Comparison of ENCODE assay signal across 1 cellular context in genomic region chr10:26859241-26860025, GRCh38.
TF ChIP-seq lines count a peak whose summit lies in the region.

No MANE protein-coding gene starts in this region.

TF ChIP-seq in GM23338, 12 proteins besides CTCF, POLR2A, EP300 and RAD21 (continued from another document):
- TF ChIP-seq, protein P1, sequence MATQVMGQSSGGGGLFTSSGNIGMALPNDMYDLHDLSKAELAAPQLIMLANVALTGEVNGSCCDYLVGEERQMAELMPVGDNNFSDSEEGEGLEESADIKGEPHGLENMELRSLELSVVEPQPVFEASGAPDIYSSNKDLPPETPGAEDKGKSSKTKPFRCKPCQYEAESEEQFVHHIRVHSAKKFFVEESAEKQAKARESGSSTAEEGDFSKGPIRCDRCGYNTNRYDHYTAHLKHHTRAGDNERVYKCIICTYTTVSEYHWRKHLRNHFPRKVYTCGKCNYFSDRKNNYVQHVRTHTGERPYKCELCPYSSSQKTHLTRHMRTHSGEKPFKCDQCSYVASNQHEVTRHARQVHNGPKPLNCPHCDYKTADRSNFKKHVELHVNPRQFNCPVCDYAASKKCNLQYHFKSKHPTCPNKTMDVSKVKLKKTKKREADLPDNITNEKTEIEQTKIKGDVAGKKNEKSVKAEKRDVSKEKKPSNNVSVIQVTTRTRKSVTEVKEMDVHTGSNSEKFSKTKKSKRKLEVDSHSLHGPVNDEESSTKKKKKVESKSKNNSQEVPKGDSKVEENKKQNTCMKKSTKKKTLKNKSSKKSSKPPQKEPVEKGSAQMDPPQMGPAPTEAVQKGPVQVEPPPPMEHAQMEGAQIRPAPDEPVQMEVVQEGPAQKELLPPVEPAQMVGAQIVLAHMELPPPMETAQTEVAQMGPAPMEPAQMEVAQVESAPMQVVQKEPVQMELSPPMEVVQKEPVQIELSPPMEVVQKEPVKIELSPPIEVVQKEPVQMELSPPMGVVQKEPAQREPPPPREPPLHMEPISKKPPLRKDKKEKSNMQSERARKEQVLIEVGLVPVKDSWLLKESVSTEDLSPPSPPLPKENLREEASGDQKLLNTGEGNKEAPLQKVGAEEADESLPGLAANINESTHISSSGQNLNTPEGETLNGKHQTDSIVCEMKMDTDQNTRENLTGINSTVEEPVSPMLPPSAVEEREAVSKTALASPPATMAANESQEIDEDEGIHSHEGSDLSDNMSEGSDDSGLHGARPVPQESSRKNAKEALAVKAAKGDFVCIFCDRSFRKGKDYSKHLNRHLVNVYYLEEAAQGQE (IDR thresholded peaks at IDR 0.05; ENCODE audit: unreplicated experiment) = no peak
- TF ChIP-seq EZH2phosphoT487 (IDR thresholded peaks at IDR 0.05; ENCODE audit: unreplicated experiment) = no peak
